ENCODE assay signal across 1 cellular context in genomic region chr7:140696679-140697446, GRCh38.
A peak's percentile ranks its signal among the peaks of the same experiment; 100 is the strongest.
TF ChIP-seq lines count a peak whose summit lies in the region.

NDUFB2 (plus strand) TSS chr7:140696708; CDS start chr7:140696745, 37 bp downstream.

TF ChIP-seq in K562, 482 proteins besides CTCF, POLR2A, EP300 and RAD21 (continued from another document and continues in another):
- TF ChIP-seq SETDB1 (IDR thresholded peaks at IDR 0.05; ENCODE audit: low read length) (peak; percentile 18), WHSC1 (IDR thresholded peaks at IDR 0.05; ENCODE audit: low read length) (no peak), BCL6 (CRISPR knock-in tag; IDR thresholded peaks at IDR 0.05) (no peak), POLR2G (IDR thresholded peaks at IDR 0.05; ENCODE audit: low read depth, low read length) (peak; percentile 95), ZNF232 (CRISPR knock-in tag; IDR thresholded peaks at IDR 0.05) (peak; percentile 88; the same call in 1 of the 2 replicates), TARDBP (IDR thresholded peaks at IDR 0.05) (no peak), CBFB (CRISPR knock-in tag; IDR thresholded peaks at IDR 0.05) (peak; percentile 90), EWSR1 (IDR thresholded peaks at IDR 0.05; ENCODE audit: borderline replicate concordance, low read depth, partially characterized antibody) (no peak), POLR2AphosphoS5 (IDR thresholded peaks at IDR 0.05; ENCODE audit: control insufficient read depth, insufficient read depth, low read depth, low read length) (peak; percentile 94), THRAP3 (IDR thresholded peaks at IDR 0.05; ENCODE audit: borderline replicate concordance) (no peak), PURB (CRISPR knock-in tag; IDR thresholded peaks at IDR 0.05; ENCODE audit: low read depth) (no peak), NFRKB (IDR thresholded peaks at IDR 0.05; ENCODE audit: low read depth) (peak; percentile 30; the same call in 1 of the 2 replicates), KLF6 (CRISPR knock-in tag; IDR thresholded peaks at IDR 0.05; ENCODE audit: borderline replicate concordance) (peak; percentile 59; the same call in 1 of the 2 replicates), ZFPM2 (CRISPR knock-in tag; IDR thresholded peaks at IDR 0.05) (no peak), LARP7 (IDR thresholded peaks at IDR 0.05) (peak; percentile 56; the same call in 1 of the 2 replicates), HNRNPLL (IDR thresholded peaks at IDR 0.05; ENCODE audit: low read depth, low read length, poor library complexity, severe bottlenecking) (peak; percentile 83), SRSF9 (IDR thresholded peaks at IDR 0.05; ENCODE audit: borderline replicate concordance, low read depth, low read length) (no peak), CUX1 (CRISPR knock-in tag; IDR thresholded peaks at IDR 0.05) (no peak), DIDO1 (tag; IDR thresholded peaks at IDR 0.05; ENCODE audit: low read depth) (peak; percentile 53; the same call in 1 of the 2 replicates), HNRNPH1 (optimal IDR thresholded peaks at IDR 0.05; ENCODE audit: low read depth, low read length) (no peak), NR4A1 (CRISPR knock-in tag; IDR thresholded peaks at IDR 0.05) (0 out of 2 replicates have a peak, but pooled peaks have one; percentile 45), NR4A1 (tag; IDR thresholded peaks at IDR 0.05) (peak; percentile 71; the same call in 1 of the 2 replicates), RNF219 (CRISPR knock-in tag; IDR thresholded peaks at IDR 0.05) (no peak), ZNF79 (CRISPR knock-in tag; IDR thresholded peaks at IDR 0.05; ENCODE audit: low read depth) (peak; percentile 12; the same call in 1 of the 2 replicates), SMAD3 (CRISPR knock-in tag; conservative IDR thresholded peaks at IDR 0.05) (no peak; the same call in 1 of the 2 replicates), KDM1A (IDR thresholded peaks at IDR 0.05) (peak in 1 of 2 experiments; percentile 61; a peak in 1 of 4 replicates), HDAC6 (IDR thresholded peaks at IDR 0.05; ENCODE audit: low read depth, low read length) (peak; percentile 85; the same call in 1 of the 2 replicates), TCF7 (IDR thresholded peaks at IDR 0.05; ENCODE audit: borderline replicate concordance) (peak; percentile 24), BDP1 (IDR thresholded peaks at IDR 0.05; ENCODE audit: insufficient read depth, insufficient read length) (no peak), ZNF449 (CRISPR knock-in tag; IDR thresholded peaks at IDR 0.05) (no peak), LEF1 (IDR thresholded peaks at IDR 0.05) (no peak), FUS (optimal IDR thresholded peaks at IDR 0.05; ENCODE audit: low read depth, low read length) (no peak), ZNF780A (CRISPR knock-in tag; IDR thresholded peaks at IDR 0.05) (no peak), OTX1 (CRISPR knock-in tag; IDR thresholded peaks at IDR 0.05) (peak; percentile 8; the same call in 1 of the 2 replicates), ZNF512 (tag; IDR thresholded peaks at IDR 0.05) (no peak), U2AF1 (optimal IDR thresholded peaks at IDR 0.05; ENCODE audit: low read depth, low read length) (peak; percentile 96), ZC3H8 (IDR thresholded peaks at IDR 0.05) (no peak), ZNF407 (IDR thresholded peaks at IDR 0.05; ENCODE audit: low read depth) (no peak), ATF2 (CRISPR knock-in tag; IDR thresholded peaks at IDR 0.05) (no peak; the same call in 1 of the 2 replicates)
